In genomic region chr7:90828601-90829000, GRCh38 we compare ENCODE assay signal across 20 cellular contexts.
"Had no signal": no experiment of that assay in that cellular context is flagged by ENCODE, and none has a peak within 500 bp of the region (broad histone marks: within the 10 kb centered on the region; RNA-seq: fewer than 3 reads in every experiment).

No MANE protein-coding gene starts in this region.

- H3K79me2 ChIP-seq: hepatocyte, parathyroid adenoma had no signal

- H3K9me3 ChIP-seq: adrenal gland, sigmoid colon, testis, upper lobe of right lung had no signal

- H3K9ac ChIP-seq: parathyroid adenoma had no signal

- H3K4me2 ChIP-seq: hepatocyte had no signal

- H2AFZ ChIP-seq: hepatocyte, parathyroid adenoma had no signal

- H3K4me3 ChIP-seq: adrenal gland, coronary artery, hepatocyte, left lung, sigmoid colon, spleen, stomach, testis, upper lobe of right lung had no signal

- H3K36me3 ChIP-seq: adrenal gland, left lung, sigmoid colon, upper lobe of right lung had no signal

- H3K27me3 ChIP-seq: adrenal gland, hepatocyte, left lung, sigmoid colon, spleen, stomach, testis, upper lobe of right lung had no signal

- H3K27ac ChIP-seq: adrenal gland, coronary artery, hepatocyte, left lung, parathyroid adenoma, sigmoid colon, spleen, stomach, testis, upper lobe of right lung, VCaP had no signal

- H3K4me1 ChIP-seq: adrenal gland, left lung, parathyroid adenoma, spleen, testis had no signal

- ATAC-seq: left lung; naive thymus-derived CD4-positive, alpha-beta T cell; upper lobe of right lung had no signal

- FAIRE-seq: kidney had no signal

- DNase-seq: activated CD4-positive, alpha-beta memory T cell treated with anti-CD3 and anti-CD28 coated beads for 36 hours; activated CD4-positive, alpha-beta T cell treated with anti-CD3 and anti-CD28 coated beads for 1 hour; activated effector memory CD4-positive, alpha-beta T cell treated with anti-CD3 and anti-CD28 coated beads, Interleukin-2, amount 50 U/mL, for 16 hours; activated T-cell treated with anti-CD3 and anti-CD28 coated beads, Interleukin-2, amount 50 U/mL, for 48 hours; adrenal gland; caudate nucleus; effector CD4-positive, alpha-beta T cell; kidney; left lung; naive thymus-derived CD4-positive, alpha-beta T cell; sigmoid colon; spleen; stomach; T-helper 9 cell; testis; upper lobe of right lung had no signal
